1 cellular context compared by ENCODE assay signal in the genomic region with DNA sequence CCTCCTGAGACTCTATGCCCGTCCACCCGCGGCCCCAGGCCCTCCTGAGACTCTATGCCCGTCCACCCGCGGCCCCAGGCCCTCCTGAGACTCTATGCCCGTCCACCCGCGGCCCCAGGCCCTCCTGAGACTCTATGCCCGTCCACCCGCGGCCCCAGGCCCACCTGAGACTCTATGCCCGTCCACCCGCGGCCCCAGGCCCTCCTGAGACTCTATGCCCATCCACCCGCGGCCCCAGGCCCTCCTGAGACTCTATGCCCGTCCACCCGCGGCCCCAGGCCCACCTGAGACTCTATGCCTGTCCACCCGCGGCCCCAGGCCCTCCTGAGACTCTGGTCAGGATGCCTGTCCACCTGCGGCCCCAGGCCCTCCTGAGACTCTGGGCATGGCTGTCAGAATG. TPM values are rescaled to one million over a fixed set of nuclear protein-coding genes. Genes with fewer than 3 reads are reported as not detected.
"Had no signal": no experiment of that assay in that cellular context is flagged by ENCODE, and none has a peak within 500 bp of the region (broad histone marks: within the 10 kb centered on the region; RNA-seq: fewer than 3 reads in every experiment).

No MANE protein-coding gene starts in this region.

RNA-seq across cellular contexts. Expression of a gene that starts 13.2 kb away (rescaled TPM):
- polyA plus RNA-seq: neural cell had no signal
